ENCODE assay signal across 12 cellular contexts in the genomic region with DNA sequence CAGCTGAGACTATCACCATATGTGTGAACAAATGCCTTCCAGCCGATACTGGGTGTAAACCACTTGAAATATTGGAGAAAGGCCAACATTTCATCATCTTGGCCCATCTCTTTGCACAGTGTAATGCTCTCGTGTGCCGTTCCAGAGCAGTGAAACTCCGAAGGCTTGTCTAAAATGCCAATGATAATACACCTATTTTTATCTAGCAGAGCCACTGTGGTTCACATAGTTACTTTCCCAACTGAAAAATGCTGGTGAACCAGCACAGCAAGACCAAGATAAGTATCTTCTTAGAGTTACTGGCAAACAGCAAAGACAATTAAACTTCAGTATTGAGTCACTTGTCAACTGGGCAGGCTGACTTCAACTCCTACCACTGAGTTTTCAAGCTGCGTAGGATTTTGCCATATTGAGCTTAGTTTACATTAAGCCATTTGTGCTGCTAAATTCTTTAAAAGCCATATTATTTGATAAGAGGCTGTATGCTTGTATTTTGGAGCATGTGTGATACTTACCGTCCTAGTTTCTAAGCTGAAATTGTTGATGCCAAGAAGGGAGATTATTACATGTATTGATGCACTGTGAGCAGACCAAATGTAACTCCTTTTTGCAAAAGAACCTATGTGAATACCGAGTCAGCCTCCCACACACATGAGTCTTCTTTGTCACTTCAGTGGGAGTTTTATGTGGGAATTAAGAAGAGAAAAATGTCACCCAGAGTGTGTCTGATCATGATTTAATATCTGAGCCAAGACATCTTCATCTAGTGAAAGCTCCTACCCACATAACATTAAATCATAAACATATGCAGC.
DNase-seq lines count a peak whose midpoint lies in the region; ATAC-seq and TF ChIP-seq lines count a peak whose summit lies in the region.
"Had no signal": no experiment of that assay in that cellular context is flagged by ENCODE, and none has a peak within 500 bp of the region (broad histone marks: within the 10 kb centered on the region; RNA-seq: fewer than 3 reads in every experiment).

No MANE protein-coding gene starts in this region.

- POLR2A ChIA-PET in activated CD8-positive, alpha-beta T cell treated with anti-CD3 and anti-CD28 coated beads for 36 hours (lab: Charles Lee) = no interaction called here
- POLR2A ChIA-PET in OCI-LY7 (lab: Charles Lee) = no interaction called here

- H3K27me3 Mint-ChIP-seq in activated CD8-positive, alpha-beta T cell treated with anti-CD3 and anti-CD28 coated beads for 36 hours = no peaks in the 10 kb centered on the region

- TF ChIP-seq CTCF in activated CD8-positive, alpha-beta T cell treated with anti-CD3 and anti-CD28 coated beads for 36 hours (IDR thresholded peaks at IDR 0.05) = no peak
- TF ChIP-seq CTCF in OCI-LY7 (conservative IDR thresholded peaks at IDR 0.05; ENCODE audit: low read length) = no peak

- H3K4me3 Mint-ChIP-seq in activated CD8-positive, alpha-beta T cell treated with anti-CD3 and anti-CD28 coated beads for 36 hours = no peak overlapping the region

- H3K4me2 ChIP-seq in OCI-LY7 (ENCODE audit: low read length) = no peak overlapping the region

- no peaks in the 10 kb centered on the region for H3K4me1 ChIP-seq in OCI-LY7 (ENCODE audit: insufficient read depth, low read length, poor library complexity, severe bottlenecking)

- no TSS peak for BruUV-seq in OCI-LY7 (replicated peaks; lab: Mats Ljungman, UMichigan)

- no peak overlapping the region for H2AFZ ChIP-seq in OCI-LY7 (ENCODE audit: low read length)

- no peak overlapping the region for H3K27ac Mint-ChIP-seq in activated CD8-positive, alpha-beta T cell treated with anti-CD3 and anti-CD28 coated beads for 36 hours

- intact Hi-C loops in activated CD8-positive, alpha-beta T cell treated with anti-CD3 and anti-CD28 coated beads for 36 hours (cut with micrococcal nuclease) = no loop called here
- intact Hi-C loops in OCI-LY7 (cut with micrococcal nuclease; ENCODE audit: unreplicated experiment) = no loop called here

- H3K9me2 ChIP-seq in OCI-LY7 (ENCODE audit: insufficient read depth, low read length) = no peaks in the 10 kb centered on the region

- H3K9me3 Mint-ChIP-seq in activated CD8-positive, alpha-beta T cell treated with anti-CD3 and anti-CD28 coated beads for 36 hours = no peaks in the 10 kb centered on the region

- H3K79me2 ChIP-seq in OCI-LY7 (ENCODE audit: insufficient read depth, low read depth, low read length) = no peaks in the 10 kb centered on the region

- DNase-seq in DMS 273 (lab: John Stamatoyannopoulos, UW; ENCODE audit: unreplicated experiment) (peak; percentile 55), NCI-H2171 (lab: John Stamatoyannopoulos, UW) (peak; percentile 21), epithelial cell of prostate (ENCODE audit: low read depth, low spot score) (peak; percentile 99), middle frontal gyrus (ENCODE audit: extremely low spot score, low spot score) (peak; percentile 70), OCI-LY7 (ENCODE audit: low spot score) (no peak)
- DNase-seq in activated CD8-positive, alpha-beta T cell treated with anti-CD3 and anti-CD28 coated beads for 36 hours = no peak
- DNase-seq in activated CD4-positive, CD25-positive, alpha-beta regulatory T cell treated with anti-CD3 and anti-CD28 coated beads, Interleukin-2, amount 50 U/mL, for 72 hours = no peak
- DNase-seq in stimulated activated CD4-positive, alpha-beta T cell treated with anti-CD3 and anti-CD28 coated beads, Interleukin-2, amount 100 ng/mL, for 48 hours = no peak
- DNase-seq: COR-L47, NCI-H2081 treated with DMSO at 0.1 percent for 48 hours had no signal

- no peaks in the 10 kb centered on the region for H3K36me3 Mint-ChIP-seq in activated CD8-positive, alpha-beta T cell treated with anti-CD3 and anti-CD28 coated beads for 36 hours (ENCODE audit: low read depth)

- H3K36me3 ChIP-seq in OCI-LY7 (ENCODE audit: insufficient read depth, low read length) = no peaks in the 10 kb centered on the region
- H3K36me3 ChIP-seq: esophagus muscularis mucosa had no signal

- no peak for ATAC-seq in activated CD8-positive, alpha-beta T cell treated with anti-CD3 and anti-CD28 coated beads for 36 hours

- no peaks in the 10 kb centered on the region for H4K20me1 ChIP-seq in OCI-LY7 (ENCODE audit: insufficient read depth, low read length)

- H3K4me3 ChIP-seq in OCI-LY7 (ENCODE audit: low read depth, low read length, poor library complexity, severe bottlenecking) = no peak overlapping the region
- H3K4me3 ChIP-seq: esophagus muscularis mucosa, SK-N-MC had no signal

- H3K4me1 Mint-ChIP-seq in activated CD8-positive, alpha-beta T cell treated with anti-CD3 and anti-CD28 coated beads for 36 hours (ENCODE audit: low read depth) = no peaks in the 10 kb centered on the region

- peak overlapping the region; percentile 84 for H3K27ac ChIP-seq in epithelial cell of prostate
- no peak overlapping the region for H3K27ac ChIP-seq in OCI-LY7 (ENCODE audit: low read depth, low read length, poor library complexity, severe bottlenecking)
- H3K27ac ChIP-seq: esophagus muscularis mucosa, SK-N-MC had no signal

- no peaks in the 10 kb centered on the region for H3K9me3 ChIP-seq in OCI-LY7 (ENCODE audit: low read length)
- H3K9me3 ChIP-seq: esophagus muscularis mucosa had no signal

- CTCF ChIA-PET in activated CD8-positive, alpha-beta T cell treated with anti-CD3 and anti-CD28 coated beads for 36 hours (lab: Charles Lee) = no interaction called here
- CTCF ChIA-PET in OCI-LY7 (lab: Charles Lee; ENCODE audit: unreplicated experiment) = no interaction called here

Comparison
In these comparisons a context has a peak if more than half of its experiments do, and no peak if none do; other contexts are left out.
1. DNase-seq: peak in DMS 273 (single experiment), NCI-H2171 (single experiment), epithelial cell of prostate (single experiment) and middle frontal gyrus (single experiment); none in activated CD8-positive, alpha-beta T cell treated with anti-CD3 and anti-CD28 coated beads for 36 hours (single experiment), activated CD4-positive, CD25-positive, alpha-beta regulatory T cell treated with anti-CD3 and anti-CD28 coated beads, Interleukin-2, amount 50 U/mL, for 72 hours (single experiment), stimulated activated CD4-positive, alpha-beta T cell treated with anti-CD3 and anti-CD28 coated beads, Interleukin-2, amount 100 ng/mL, for 48 hours (0 of 2) and OCI-LY7 (single experiment).